ENCODE assay signal across 17 cellular contexts in the genomic region with DNA sequence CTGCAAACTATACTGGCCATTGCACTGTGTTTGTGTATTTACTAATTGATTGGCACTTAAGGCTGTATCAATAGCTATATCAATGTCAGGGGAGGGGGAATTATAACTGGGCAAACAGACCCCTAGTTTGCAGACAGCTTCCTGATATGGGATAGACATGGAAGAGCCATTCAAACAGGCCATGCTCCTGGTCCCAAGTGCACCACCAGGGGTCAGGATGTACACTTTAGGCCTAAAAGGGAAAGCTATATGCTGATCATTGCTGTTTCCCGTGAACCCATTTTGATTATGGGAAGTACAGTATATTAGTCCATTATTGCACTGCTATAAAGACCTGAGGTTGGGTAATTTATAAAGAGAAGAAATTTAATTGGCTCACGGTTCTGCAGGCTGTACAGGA.
DNase-seq lines count a peak whose midpoint lies in the region; ATAC-seq, FAIRE-seq and TF ChIP-seq lines count a peak whose summit lies in the region.
"Had no signal": no experiment of that assay in that cellular context is flagged by ENCODE, and none has a peak within 500 bp of the region (broad histone marks: within the 10 kb centered on the region; RNA-seq: fewer than 3 reads in every experiment).

No MANE protein-coding gene starts in this region.

- no peaks in the 10 kb centered on the region for H3K27me3 ChIP-seq in GM23338 (ENCODE audit: insufficient read depth)
- no peaks in the 10 kb centered on the region for H3K27me3 ChIP-seq in lower lobe of right lung (ENCODE audit: low read depth)
- H3K27me3 ChIP-seq in pancreas = peaks cover 0 to 9% (median 0%) of the 10 kb centered on the region in 4 donors

- H3K27ac ChIP-seq in C4-2B = no peak overlapping the region
- no peak overlapping the region for H3K27ac ChIP-seq in GM23338 (ENCODE audit: low read depth)
- no peak overlapping the region for H3K27ac ChIP-seq in lower lobe of right lung
- no peak overlapping the region for H3K27ac ChIP-seq in pancreas
- H3K27ac ChIP-seq: GM23248, SK-N-MC had no signal

- no peaks in the 10 kb centered on the region for H4K20me1 ChIP-seq in GM23338 (replicated peaks; ENCODE audit: insufficient read depth)

- H3K27ac Mint-ChIP-seq in GM23338 = no peak overlapping the region
- H3K27ac Mint-ChIP-seq: activated naive CD4-positive, alpha-beta T cell treated with anti-CD3 and anti-CD28 coated beads, Interleukin-2, amount 10 ng/mL, durations not matched to agents 7 days and 5 days; CD8-positive, alpha-beta T cell had no signal

- intact Hi-C loops in lower lobe of right lung (cut with DNase I) = no loop called here
- intact Hi-C loops in pancreas (cut with DNase I) = no loop called here

- TF ChIP-seq CTCF in C4-2B (conservative IDR thresholded peaks at IDR 0.05) (peak; percentile 47), GM23338 (conservative IDR thresholded peaks at IDR 0.05; ENCODE audit: low read depth in 2 of 2) (peak; percentile 37 to 40; a peak in 3 of 4 replicates), lower lobe of right lung (IDR thresholded peaks at IDR 0.05) (peak; percentile 22), pancreas (IDR thresholded peaks at IDR 0.05) (no peak)

- peaks cover 3% of the 10 kb centered on the region; the same call in 1 of the 3 replicates for H3K36me3 Mint-ChIP-seq in GM23338 (ENCODE audit: low read depth)
- H3K36me3 Mint-ChIP-seq: activated naive CD4-positive, alpha-beta T cell treated with anti-CD3 and anti-CD28 coated beads, Interleukin-2, amount 10 ng/mL, durations not matched to agents 7 days and 5 days; CD8-positive, alpha-beta T cell had no signal

- H3K36me3 ChIP-seq in GM23338 (ENCODE audit: insufficient read depth) (no peaks in the 10 kb centered on the region), lower lobe of right lung (no peaks in the 10 kb centered on the region), pancreas (no peaks in the 10 kb centered on the region)

- peaks cover 4% of the 10 kb centered on the region for H3K27me3 Mint-ChIP-seq in GM23338 (ENCODE audit: insufficient read depth, low read depth, poor library complexity)

- no peak for ATAC-seq in GM23338
- no peak for ATAC-seq in lower lobe of right lung
- no peak for ATAC-seq in GM19452 (IDR thresholded peaks at IDR 0.05; ENCODE audit: unreplicated experiment)
- no peak for ATAC-seq in pancreas
- ATAC-seq in HG02973 (IDR thresholded peaks at IDR 0.05; ENCODE audit: unreplicated experiment) = no peak
- ATAC-seq: CD8-positive, alpha-beta T cell had no signal

- H3K4me1 ChIP-seq in GM23338 (ENCODE audit: insufficient read depth) = no peaks in the 10 kb centered on the region
- peaks cover 6% of the 10 kb centered on the region for H3K4me1 ChIP-seq in lower lobe of right lung
- no peaks in the 10 kb centered on the region for H3K4me1 ChIP-seq in pancreas

- H3K79me2 ChIP-seq in GM23338 (replicated peaks; ENCODE audit: insufficient read depth) = no peaks in the 10 kb centered on the region

- no peak overlapping the region for H2AFZ ChIP-seq in GM23338
- H2AFZ ChIP-seq: GM23248 had no signal

- H3K4me2 ChIP-seq in GM23338 = no peak overlapping the region

- H3K9me2 ChIP-seq in GM23338 (ENCODE audit: insufficient read depth) = 0 out of 2 replicates have a peak, but pooled peaks cover 3% of the 10 kb centered on the region

- WGBS in pancreas, 2 donors = 82 to 91% methylated on average over 2 of the region's 2 CpGs

- H3K9me3 ChIP-seq in lower lobe of right lung (no peaks in the 10 kb centered on the region), pancreas (no peaks in the 10 kb centered on the region)

- no peak overlapping the region for H3K4me3 Mint-ChIP-seq in GM23338
- H3K4me3 Mint-ChIP-seq: activated naive CD4-positive, alpha-beta T cell treated with anti-CD3 and anti-CD28 coated beads, Interleukin-2, amount 10 ng/mL, durations not matched to agents 7 days and 5 days; CD8-positive, alpha-beta T cell had no signal

- peaks cover 8% of the 10 kb centered on the region; the same call in 2 of the 3 replicates for H3K4me1 Mint-ChIP-seq in GM23338
- H3K4me1 Mint-ChIP-seq: activated naive CD4-positive, alpha-beta T cell treated with anti-CD3 and anti-CD28 coated beads, Interleukin-2, amount 10 ng/mL, durations not matched to agents 7 days and 5 days had no signal

- H3K9me3 Mint-ChIP-seq in GM23338 = peaks cover 76% of the 10 kb centered on the region
- H3K9me3 Mint-ChIP-seq: activated naive CD4-positive, alpha-beta T cell treated with anti-CD3 and anti-CD28 coated beads, Interleukin-2, amount 10 ng/mL, durations not matched to agents 7 days and 5 days; CD8-positive, alpha-beta T cell had no signal

- H3F3A ChIP-seq in GM23338 (replicated peaks; ENCODE audit: low read depth) = no peaks in the 10 kb centered on the region

- in situ Hi-C loops in SK-MEL-5 (cut with HindIII; ENCODE audit: low pct_unique_long_range_greater_than_20kb, low sequenced_read_pairs) = no loop called here

- FAIRE-seq in pancreas (lab: Jason Lieb, UNC) = no peak
- FAIRE-seq: endothelial cell of umbilical vein had no signal

- H3K4me3 ChIP-seq in GM23338 = no peak overlapping the region
- H3K4me3 ChIP-seq in lower lobe of right lung = no peak overlapping the region
- H3K4me3 ChIP-seq in pancreas = no peak overlapping the region
- H3K4me3 ChIP-seq: GM23248, SK-N-MC had no signal

- DNase-seq in GM23338 (ENCODE audit: low spot score) (peak; percentile 17), SK-MEL-5 (ENCODE audit: low read depth, low spot score) (peak; percentile 72), lower lobe of right lung (no peak), pancreas (no peak)
- DNase-seq: activated naive CD4-positive, alpha-beta T cell treated with anti-CD3 and anti-CD28 coated beads, Interleukin-2, amount 10 ng/mL, durations not matched to agents 7 days and 5 days; CD8-positive, alpha-beta T cell; central memory CD4-positive, alpha-beta T cell; GM23248; KBM-7; kidney glomerular epithelial cell; NCI-H2029; stimulated activated CD4-positive, alpha-beta T cell treated with anti-CD3 and anti-CD28 coated beads, Interleukin-4, amount 100 ng/mL, for 1 hour had no signal

TF ChIP-seq in GM23338, 12 proteins besides CTCF, POLR2A, EP300 and RAD21 (continues in another document):
- TF ChIP-seq JUNB (IDR thresholded peaks at IDR 0.05; ENCODE audit: unreplicated experiment) = no peak
- no peak for TF ChIP-seq NANOG (IDR thresholded peaks at IDR 0.05; ENCODE audit: borderline replicate concordance)
- no peak for TF ChIP-seq EZH2 (IDR thresholded peaks at IDR 0.05; ENCODE audit: low read depth, unreplicated experiment)
- no peak for TF ChIP-seq ZNF462 (CRISPR knock-in tag; IDR thresholded peaks at IDR 0.05)

Comparison
In these comparisons a context has a peak if more than half of its experiments do, and no peak if none do; other contexts are left out.
1. CTCF ChIP-seq: peak in C4-2B (single experiment), GM23338 (2 of 2) and lower lobe of right lung (single experiment); none in pancreas (0 of 4).
2. DNase-seq: peak in GM23338 (single experiment) and SK-MEL-5 (single experiment); none in lower lobe of right lung (single experiment) and pancreas (0 of 6).